In the genomic region with DNA sequence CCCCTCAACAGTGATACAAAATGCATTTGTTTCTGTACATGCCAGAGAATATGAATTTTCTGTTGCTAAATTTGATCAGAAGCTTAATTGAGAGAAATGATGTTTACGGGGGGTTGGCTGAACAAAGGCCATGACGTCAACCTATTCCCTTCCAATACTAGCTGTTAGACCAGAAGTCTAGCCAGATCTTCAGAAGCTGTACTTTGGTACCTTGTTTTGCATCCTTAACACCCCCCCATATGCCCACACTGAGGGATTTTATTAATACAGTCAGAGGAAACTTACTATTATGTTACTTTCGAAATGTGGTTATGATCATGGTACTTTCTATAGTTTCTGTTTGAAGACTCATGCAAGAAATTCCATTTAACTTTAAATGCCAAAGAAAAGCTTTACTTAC, we compare ENCODE assay signal across 13 cellular contexts. TPM values are rescaled to one million over a fixed set of nuclear protein-coding genes. Genes with fewer than 3 reads are reported as not detected.
DNase-seq lines count a peak whose midpoint lies in the region; ATAC-seq, FAIRE-seq and TF ChIP-seq lines count a peak whose summit lies in the region.
"Had no signal": no experiment of that assay in that cellular context is flagged by ENCODE, and none has a peak within 500 bp of the region (broad histone marks: within the 10 kb centered on the region; RNA-seq: fewer than 3 reads in every experiment).

No MANE protein-coding gene starts in this region.

- POLR2A ChIA-PET in naive thymus-derived CD8-positive, alpha-beta T cell (lab: Charles Lee): interaction anchor here (0.9 kb wide), 1 partner anchor 8 kb away, joined by 3 read pairs; no protein-coding TSS in a partner anchor

- H3K4me1 Mint-ChIP-seq in naive thymus-derived CD8-positive, alpha-beta T cell: peaks cover 21 to 66% (median 44%) of the 10 kb centered on the region in 4 donors

- peak; percentile 86 for FAIRE-seq in GM18507 (lab: Jason Lieb, UNC)

- no peaks in the 10 kb centered on the region for H3K9me3 Mint-ChIP-seq in naive thymus-derived CD8-positive, alpha-beta T cell
- H3K9me3 Mint-ChIP-seq: naive B cell had no signal

- peak overlapping the region; percentile 10 for H3K4me3 ChIP-seq in retinal pigment epithelial cell (ENCODE audit: low read length)

- no peak for TF ChIP-seq CTCF in retinal pigment epithelial cell (conservative IDR thresholded peaks at IDR 0.05; ENCODE audit: low read depth, low read length)

- peak overlapping the region in 3 of 10 donors; percentile 33 to 52 (median 34) for H3K4me3 Mint-ChIP-seq in naive thymus-derived CD8-positive, alpha-beta T cell

- no peak for ATAC-seq in naive thymus-derived CD8-positive, alpha-beta T cell
- no peak for ATAC-seq in HG02938 (IDR thresholded peaks at IDR 0.05; ENCODE audit: unreplicated experiment)

- peak overlapping the region in 3 of 10 donors; percentile 20 to 62 (median 48) for H3K27ac Mint-ChIP-seq in naive thymus-derived CD8-positive, alpha-beta T cell

- DNase-seq in GM18507 (ENCODE audit: extremely low spot score, insufficient read length, low read depth) (no peak), HT-29 (ENCODE audit: low spot score) (peak; percentile 28), retinal pigment epithelial cell (ENCODE audit: low read depth) (no peak), NCI-H146 (lab: John Stamatoyannopoulos, UW) (no peak), kidney tubule cell (ENCODE audit: low spot score) (no peak)
- DNase-seq in central memory CD4-positive, alpha-beta T cell: peak; percentile 17
- no peak for DNase-seq in naive thymus-derived CD8-positive, alpha-beta T cell
- DNase-seq: DND-41, hippocampal formation, naive B cell, NCI-H526 treated with DMSO at 0.1 percent for 48 hours had no signal

- H3K27me3 Mint-ChIP-seq in naive thymus-derived CD8-positive, alpha-beta T cell: no peaks in the 10 kb centered on the region

- peaks cover 0 to 10% (median 6%) of the 10 kb centered on the region in 3 donors for H3K36me3 Mint-ChIP-seq in naive thymus-derived CD8-positive, alpha-beta T cell
- H3K36me3 Mint-ChIP-seq: naive B cell had no signal

RNA-seq across cellular contexts. Expression of gene NCOA7, which starts 3.1 kb away (rescaled TPM):
- 11.6 and 13.3 TPM in 2 replicates for total RNA-seq in HT-29 (2014; rRNA removed; shearing (Covaris generic))
- total RNA-seq in naive thymus-derived CD8-positive, alpha-beta T cell: 10 to 100 TPM; 44.4 to 48.0 TPM
- polyA plus RNA-seq in naive thymus-derived CD8-positive, alpha-beta T cell: 10 to 100 TPM in 2 of 3 donors, 1 to 10 TPM in 1; 9.4 to 16.5 (median 13.5) TPM

RNA-seq across cellular contexts. Expression of gene HEY2, which starts 44.4 kb away (rescaled TPM):
- total RNA-seq in HT-29 (2014; rRNA removed; shearing (Covaris generic)): 0.08 TPM in 1 of 2 replicates, not detected in the other
- under 1 TPM; 0.33 to 0.60 TPM for total RNA-seq in naive thymus-derived CD8-positive, alpha-beta T cell
- under 1 TPM; 0.18 to 0.32 (median 0.27) TPM for polyA plus RNA-seq in naive thymus-derived CD8-positive, alpha-beta T cell
- total RNA-seq: LHCN-M2 had no signal

Comparison
In these comparisons a context has a peak if more than half of its experiments do, and no peak if none do; other contexts are left out.
1. DNase-seq: peak in HT-29 (single experiment) and central memory CD4-positive, alpha-beta T cell (single experiment); none in GM18507 (single experiment), retinal pigment epithelial cell (single experiment), NCI-H146 (single experiment), naive thymus-derived CD8-positive, alpha-beta T cell (0 of 10) and kidney tubule cell (single experiment).